ENCODE assay signal across 8 cellular contexts in the genomic region with DNA sequence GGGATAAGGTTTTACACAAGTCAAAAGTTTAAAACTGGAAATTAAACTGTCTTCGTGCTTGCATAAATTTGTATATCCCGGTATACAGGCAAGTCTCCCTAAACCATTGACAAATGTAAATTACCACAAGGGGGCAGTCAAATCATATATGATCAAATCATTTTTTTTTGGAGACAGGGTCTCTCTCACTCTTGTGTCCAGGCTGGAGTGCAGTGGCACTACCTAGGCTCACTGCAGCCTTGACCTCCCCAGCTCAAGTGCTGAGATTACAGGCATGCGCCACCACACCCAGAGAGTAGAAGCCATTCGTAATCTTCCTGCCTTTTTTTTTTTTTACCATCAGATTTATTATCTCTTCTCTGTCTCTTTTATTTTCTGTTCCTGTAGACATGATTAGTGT. TPM values are rescaled to one million over a fixed set of nuclear protein-coding genes. Genes with fewer than 3 reads are reported as not detected.
DNase-seq lines count a peak whose midpoint lies in the region; ATAC-seq and TF ChIP-seq lines count a peak whose summit lies in the region.

No MANE protein-coding gene starts in this region.

- no peak overlapping the region for H3K4me3 ChIP-seq in right atrium auricular region

- no peaks in the 10 kb centered on the region for H3K27me3 Mint-ChIP-seq in activated CD4-positive, alpha-beta T cell treated with anti-CD3 and anti-CD28 coated beads, Interleukin-2, amount 10 ng/mL, durations not matched to agents 7 days and 5 days
- H3K27me3 Mint-ChIP-seq in activated naive CD8-positive, alpha-beta T cell treated with anti-CD3 and anti-CD28 coated beads, Interleukin-2, amount 50 U/mL, for 24 hours: no peaks in the 10 kb centered on the region
- H3K27me3 Mint-ChIP-seq in stimulated activated naive B cell treated with anti-CD40 and anti-IgM and Interleukin-4, amounts not matched to agents 10 μg/mL and 1 μg/mL and 100 μg/mL, for 72 hours: no peaks in the 10 kb centered on the region

- no peaks in the 10 kb centered on the region for H3K36me3 ChIP-seq in right atrium auricular region

- peak overlapping the region; percentile 62 for H3K27ac Mint-ChIP-seq in activated CD4-positive, alpha-beta T cell treated with anti-CD3 and anti-CD28 coated beads, Interleukin-2, amount 10 ng/mL, durations not matched to agents 7 days and 5 days
- H3K27ac Mint-ChIP-seq in activated naive CD8-positive, alpha-beta T cell treated with anti-CD3 and anti-CD28 coated beads, Interleukin-2, amount 50 U/mL, for 24 hours: no peak overlapping the region
- no peak overlapping the region for H3K27ac Mint-ChIP-seq in stimulated activated naive B cell treated with anti-CD40 and anti-IgM and Interleukin-4, amounts not matched to agents 10 μg/mL and 1 μg/mL and 100 μg/mL, for 72 hours

- H3K9me3 Mint-ChIP-seq in activated CD4-positive, alpha-beta T cell treated with anti-CD3 and anti-CD28 coated beads, Interleukin-2, amount 10 ng/mL, durations not matched to agents 7 days and 5 days: no peaks in the 10 kb centered on the region
- no peaks in the 10 kb centered on the region for H3K9me3 Mint-ChIP-seq in activated naive CD8-positive, alpha-beta T cell treated with anti-CD3 and anti-CD28 coated beads, Interleukin-2, amount 50 U/mL, for 24 hours
- no peaks in the 10 kb centered on the region for H3K9me3 Mint-ChIP-seq in stimulated activated naive B cell treated with anti-CD40 and anti-IgM and Interleukin-4, amounts not matched to agents 10 μg/mL and 1 μg/mL and 100 μg/mL, for 72 hours

- TF ChIP-seq CTCF in right atrium auricular region (IDR thresholded peaks at IDR 0.05): peak; percentile 20 to 74

- POLR2A ChIA-PET in activated CD4-positive, alpha-beta T cell treated with anti-CD3 and anti-CD28 coated beads, Interleukin-2, amount 10 ng/mL, durations not matched to agents 7 days and 5 days (lab: Charles Lee): no interaction called here

- CTCF ChIA-PET in activated CD4-positive, alpha-beta T cell treated with anti-CD3 and anti-CD28 coated beads, Interleukin-2, amount 10 ng/mL, durations not matched to agents 7 days and 5 days (lab: Charles Lee): interaction anchor here (0.6 to 1.7 kb wide), 9 partner anchors 29 to 225 kb away, joined by 3 to 4 read pairs (median 3); no protein-coding TSS in a partner anchor

- H3K27ac ChIP-seq in right atrium auricular region: no peak overlapping the region

- H3K27me3 ChIP-seq in right atrium auricular region: no peaks in the 10 kb centered on the region

- peak; percentile 61 for ATAC-seq in activated naive CD8-positive, alpha-beta T cell treated with anti-CD3 and anti-CD28 coated beads, Interleukin-2, amount 50 U/mL, for 24 hours
- ATAC-seq in stimulated activated naive B cell treated with anti-CD40 and anti-IgM and Interleukin-4, amounts not matched to agents 10 μg/mL and 1 μg/mL and 100 μg/mL, for 72 hours (replicated peaks): peak; percentile 56 to 59
- no peak for ATAC-seq in GM18867 (IDR thresholded peaks at IDR 0.05; ENCODE audit: unreplicated experiment)

- no peak overlapping the region for H3K4me3 Mint-ChIP-seq in activated CD4-positive, alpha-beta T cell treated with anti-CD3 and anti-CD28 coated beads, Interleukin-2, amount 10 ng/mL, durations not matched to agents 7 days and 5 days
- no peak overlapping the region for H3K4me3 Mint-ChIP-seq in activated naive CD8-positive, alpha-beta T cell treated with anti-CD3 and anti-CD28 coated beads, Interleukin-2, amount 50 U/mL, for 24 hours
- H3K4me3 Mint-ChIP-seq in stimulated activated naive B cell treated with anti-CD40 and anti-IgM and Interleukin-4, amounts not matched to agents 10 μg/mL and 1 μg/mL and 100 μg/mL, for 72 hours: no peak overlapping the region

- no peak for DNase-seq in activated CD4-positive, alpha-beta T cell treated with anti-CD3 and anti-CD28 coated beads, Interleukin-2, amount 10 ng/mL, durations not matched to agents 7 days and 5 days
- no peak for DNase-seq in activated CD4-positive, alpha-beta T cell treated with anti-CD3 and anti-CD28 coated beads for 1 hour
- DNase-seq in NCI-H1092 treated with DMSO at 0.1 percent for 48 hours (lab: John Stamatoyannopoulos, UW) (peak; percentile 31), right atrium auricular region (ENCODE audit: low spot score) (no peak)
- no peak for DNase-seq in activated naive CD8-positive, alpha-beta T cell treated with anti-CD3 and anti-CD28 coated beads, Interleukin-2, amount 50 U/mL, for 24 hours
- no peak for DNase-seq in stimulated activated naive B cell treated with anti-CD40 and anti-IgM and Interleukin-4, amounts not matched to agents 10 μg/mL and 1 μg/mL and 100 μg/mL, for 72 hours
- DNase-seq in stimulated activated CD4-positive, alpha-beta T cell treated with anti-CD3 and anti-CD28 coated beads, Interleukin-4, amount 100 ng/mL, for 1 hour: no peak

- no peaks in the 10 kb centered on the region for H3K9me3 ChIP-seq in right atrium auricular region

- no peaks in the 10 kb centered on the region for H3K4me1 ChIP-seq in right atrium auricular region

- peaks cover 70% of the 10 kb centered on the region for H3K36me3 Mint-ChIP-seq in activated CD4-positive, alpha-beta T cell treated with anti-CD3 and anti-CD28 coated beads, Interleukin-2, amount 10 ng/mL, durations not matched to agents 7 days and 5 days (ENCODE audit: low read depth)
- H3K36me3 Mint-ChIP-seq in activated naive CD8-positive, alpha-beta T cell treated with anti-CD3 and anti-CD28 coated beads, Interleukin-2, amount 50 U/mL, for 24 hours (ENCODE audit: low read depth): peaks cover 87% of the 10 kb centered on the region
- peaks cover 0 to 5% of the 10 kb centered on the region in 2 donors for H3K36me3 Mint-ChIP-seq in stimulated activated naive B cell treated with anti-CD40 and anti-IgM and Interleukin-4, amounts not matched to agents 10 μg/mL and 1 μg/mL and 100 μg/mL, for 72 hours

- peaks cover 34% of the 10 kb centered on the region for H3K4me1 Mint-ChIP-seq in activated CD4-positive, alpha-beta T cell treated with anti-CD3 and anti-CD28 coated beads, Interleukin-2, amount 10 ng/mL, durations not matched to agents 7 days and 5 days
- peaks cover 3% of the 10 kb centered on the region for H3K4me1 Mint-ChIP-seq in activated naive CD8-positive, alpha-beta T cell treated with anti-CD3 and anti-CD28 coated beads, Interleukin-2, amount 50 U/mL, for 24 hours
- peaks cover 4 to 6% of the 10 kb centered on the region in 2 donors for H3K4me1 Mint-ChIP-seq in stimulated activated naive B cell treated with anti-CD40 and anti-IgM and Interleukin-4, amounts not matched to agents 10 μg/mL and 1 μg/mL and 100 μg/mL, for 72 hours

RNA-seq across cellular contexts. Expression of gene TOP2A, which starts 18.5 kb away (rescaled TPM):
- total RNA-seq in activated CD4-positive, alpha-beta T cell treated with anti-CD3 and anti-CD28 coated beads, Interleukin-2, amount 10 ng/mL, durations not matched to agents 7 days and 5 days: 100 to 1,000 TPM; 504 to 522 TPM
- total RNA-seq in right atrium auricular region: 1 to 10 TPM in 1 of 2 donors, under 1 TPM in 1; 0.31 to 3.7 TPM

RNA-seq across cellular contexts. Expression of gene GJD3, which starts 34.6 kb away (rescaled TPM):
- under 1 TPM in 1 of 2 experiments, not detected in 1; 0.22 TPM for total RNA-seq in activated CD4-positive, alpha-beta T cell treated with anti-CD3 and anti-CD28 coated beads, Interleukin-2, amount 10 ng/mL, durations not matched to agents 7 days and 5 days
- 1 to 10 TPM in 1 of 2 donors, not detected in 1; 1.6 TPM for total RNA-seq in right atrium auricular region

RNA-seq across cellular contexts. Expression of gene IGFBP4, which starts 44.1 kb away (rescaled TPM):
- total RNA-seq in activated CD4-positive, alpha-beta T cell treated with anti-CD3 and anti-CD28 coated beads, Interleukin-2, amount 10 ng/mL, durations not matched to agents 7 days and 5 days: 10 to 100 TPM; 65.2 to 67.9 TPM
- total RNA-seq in right atrium auricular region: 100 to 1,000 TPM in 1 of 2 donors, 10 to 100 TPM in 1; 81.0 to 237 TPM

Comparison
In these comparisons a context has a peak if more than half of its experiments do, and no peak if none do; other contexts are left out.
1. RNA of gene TOP2A, which starts 18.5 kb away (total RNA-seq): 504 to 522 TPM in activated CD4-positive, alpha-beta T cell treated with anti-CD3 and anti-CD28 coated beads, Interleukin-2, amount 10 ng/mL, durations not matched to agents 7 days and 5 days; 0.31 to 3.7 TPM in right atrium auricular region; every median in the first group is over 100 times any median in the second.